Comparison of ENCODE assay signal across 1 cellular context in the genomic region with DNA sequence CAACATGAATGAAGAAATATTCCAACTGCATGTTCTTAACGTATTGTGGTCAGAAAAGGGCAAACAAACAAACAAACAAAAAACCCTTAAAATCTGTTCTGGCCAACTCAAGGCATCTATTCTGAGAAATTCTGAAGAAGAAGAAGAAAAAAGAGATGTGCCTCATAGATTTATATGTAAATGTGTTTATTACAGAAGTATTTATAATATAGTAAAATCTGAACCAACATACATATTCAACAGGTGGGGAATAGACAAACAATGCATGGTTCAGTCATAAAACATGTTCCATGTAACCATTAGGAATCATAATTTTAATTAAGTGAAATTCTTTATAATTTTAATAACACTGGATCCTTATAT.
TF ChIP-seq lines count a peak whose summit lies in the region.

No MANE protein-coding gene starts in this region.

TF ChIP-seq in endothelial cell of umbilical vein, 7 proteins besides CTCF, POLR2A, EP300 and RAD21:
- TF ChIP-seq FOS (IDR thresholded peaks at IDR 0.05; ENCODE audit: borderline replicate concordance, insufficient read depth, low read length) (no peak), JUN (IDR thresholded peaks at IDR 0.05; ENCODE audit: borderline replicate concordance, insufficient read depth, insufficient read length, low read depth) (no peak)
- TF ChIP-seq, protein P1, sequence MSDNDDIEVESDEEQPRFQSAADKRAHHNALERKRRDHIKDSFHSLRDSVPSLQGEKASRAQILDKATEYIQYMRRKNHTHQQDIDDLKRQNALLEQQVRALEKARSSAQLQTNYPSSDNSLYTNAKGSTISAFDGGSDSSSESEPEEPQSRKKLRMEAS (IDR thresholded peaks at IDR 0.05; ENCODE audit: insufficient read depth, insufficient read length), result no peak
